In the genomic region with DNA sequence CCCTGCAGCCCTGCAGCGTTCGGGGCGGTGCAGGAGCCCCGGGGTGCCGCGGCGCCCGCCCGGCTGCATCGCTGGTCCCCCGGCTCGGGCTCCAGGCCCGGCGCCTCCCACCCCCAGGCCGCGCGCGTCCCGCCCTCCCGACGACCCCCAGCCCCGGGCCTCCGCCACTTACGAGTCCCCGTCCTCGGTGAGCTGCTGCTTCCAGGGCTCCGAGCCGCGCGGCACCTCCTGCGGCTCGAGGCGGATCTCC, we compare ENCODE assay signal across 8 cellular contexts. TPM values are rescaled to one million over a fixed set of nuclear protein-coding genes. Genes with fewer than 3 reads are reported as not detected.
DNase-seq lines count a peak whose midpoint lies in the region; ATAC-seq and TF ChIP-seq lines count a peak whose summit lies in the region.

No MANE protein-coding gene starts in this region.

- TF ChIP-seq CTCF in Panc1 (IDR thresholded peaks at IDR 0.05), result no peak
- no peak for TF ChIP-seq CTCF in esophagus squamous epithelium (IDR thresholded peaks at IDR 0.05)
- peak in 1 of 5 experiments; percentile 17 for TF ChIP-seq CTCF in gastrocnemius medialis (IDR thresholded peaks at IDR 0.05 in 4 of 5, conservative IDR thresholded peaks at IDR 0.05 in 1 of 5)

- in situ Hi-C loops in Panc1 (cut with HindIII; ENCODE audit: low pct_unique_long_range_greater_than_20kb, low sequenced_read_pairs), result no loop called here
- in situ Hi-C loops in gastrocnemius medialis (cut with MboI; ENCODE audit: low sequenced_read_pairs in 4 of 4), result loop anchor here (5.0 to 25.0 kb wide), 5 partner anchors 67 to 692 kb away; a partner anchor contains a TSS

- H3K36me3 ChIP-seq in Panc1 (ENCODE audit: control insufficient read depth, insufficient read depth, low read length) (peaks cover 17% of the 10 kb centered on the region), esophagus squamous epithelium (peaks cover 23 to 45% (median 33%) of the 10 kb centered on the region in 3 donors), gastrocnemius medialis (peaks cover 13 to 38% of the 10 kb centered on the region in 2 donors)

- POLR2A ChIA-PET in Panc1 (lab: Charles Lee), result interaction anchor here (1.0 to 1.4 kb wide), 2 partner anchors 93 to 282 kb away, joined by 3 to 6 read pairs; a partner anchor contains a TSS

- no peaks in the 10 kb centered on the region for H3K9me3 ChIP-seq in Panc1 (ENCODE audit: control insufficient read depth, insufficient read depth, low read depth, low read length)
- no peaks in the 10 kb centered on the region for H3K9me3 ChIP-seq in esophagus squamous epithelium
- no peaks in the 10 kb centered on the region for H3K9me3 ChIP-seq in gastrocnemius medialis

- H3K27me3 ChIP-seq in Panc1 (ENCODE audit: control insufficient read depth, insufficient read depth, low read length) (no peaks in the 10 kb centered on the region), esophagus squamous epithelium (no peaks in the 10 kb centered on the region), gastrocnemius medialis (no peaks in the 10 kb centered on the region)

- H3K4me1 ChIP-seq in Panc1 (ENCODE audit: control insufficient read depth, insufficient read depth, low read length) (peaks cover 46% of the 10 kb centered on the region), esophagus squamous epithelium (peaks cover 29 to 70% (median 32%) of the 10 kb centered on the region in 3 donors), gastrocnemius medialis (peaks cover 36 to 42% of the 10 kb centered on the region in 2 donors)

- no peak for DNase-seq in Panc1 (ENCODE audit: low read depth, low spot score)
- DNase-seq in esophagus squamous epithelium (lab: John Stamatoyannopoulos, UW), result no peak
- no peak for DNase-seq in gastrocnemius medialis
- no peak for DNase-seq in 8988T
- DNase-seq in dermis blood vessel endothelial cell, result no peak
- DNase-seq in OCI-M1 (lab: John Stamatoyannopoulos, UW), result no peak

- H3K4me3 ChIP-seq in Panc1 (ENCODE audit: low read depth in 2 of 2, low read length in 2 of 2), result peak overlapping the region; percentile 68 to 73
- peak overlapping the region; percentile 66 to 99 (median 92) for H3K4me3 ChIP-seq in esophagus squamous epithelium
- H3K4me3 ChIP-seq in gastrocnemius medialis, result peak overlapping the region; percentile 66 to 88 (median 85)

- H3K27ac ChIP-seq in Panc1 (ENCODE audit: low read length) (peak overlapping the region; percentile 68; the same call in 1 of the 2 replicates), esophagus squamous epithelium (peak overlapping the region; percentile 95 to 100 (median 100)), gastrocnemius medialis (peak overlapping the region; percentile 94 to 99 (median 99))

- CTCF ChIA-PET in Panc1 (lab: Charles Lee), result no interaction called here

- peak; percentile 6 for ATAC-seq in GM19351 (IDR thresholded peaks at IDR 0.05; ENCODE audit: unreplicated experiment)
- no peak for ATAC-seq in Panc1
- ATAC-seq in gastrocnemius medialis, result no peak
- no peak for ATAC-seq in HG03097 (IDR thresholded peaks at IDR 0.05; ENCODE audit: low FRiP score, unreplicated experiment)

- WGBS in esophagus squamous epithelium, 2 donors, result no CpG with 5 or more reads among the region's 33 CpGs

- no peak for TF ChIP-seq POLR2A in esophagus squamous epithelium (IDR thresholded peaks at IDR 0.05)
- TF ChIP-seq POLR2A in gastrocnemius medialis (IDR thresholded peaks at IDR 0.05), result no peak

- intact Hi-C loops in Panc1 (cut with micrococcal nuclease; ENCODE audit: unreplicated experiment), result loop anchor here (10.0 kb wide), 2 partner anchors 109 to 189 kb away; a partner anchor contains a TSS
- intact Hi-C loops in esophagus squamous epithelium (cut with DNase I), result loop anchor here (5.0 kb wide), 1 partner anchor 67 kb away; no protein-coding TSS in a partner anchor
- intact Hi-C loops in gastrocnemius medialis (cut with DNase I; ENCODE audit: low total_unique reads), result loop anchor here (1.0 to 10.0 kb wide), 9 partner anchors 20 to 691 kb away; a partner anchor contains a TSS

- no TSS peak for BruUV-seq in Panc1 (replicated peaks; lab: Mats Ljungman, UMichigan)

RNA-seq across cellular contexts. Expression of a gene that starts 0.4 kb away (rescaled TPM):
- total RNA-seq in Panc1 (2021; ENCODE audit: unreplicated experiment) (99.4 TPM), esophagus squamous epithelium (100 to 1,000 TPM; 139 to 441 (median 298) TPM), gastrocnemius medialis (100 to 1,000 TPM; 185 to 379 (median 320) TPM), dermis blood vessel endothelial cell (138 and 262 TPM in 2 replicates)
- polyA plus RNA-seq in Panc1 (2012; ENCODE audit: insufficient read length), result 121 TPM
